ENCODE assay signal across 8 cellular contexts in the genomic region with DNA sequence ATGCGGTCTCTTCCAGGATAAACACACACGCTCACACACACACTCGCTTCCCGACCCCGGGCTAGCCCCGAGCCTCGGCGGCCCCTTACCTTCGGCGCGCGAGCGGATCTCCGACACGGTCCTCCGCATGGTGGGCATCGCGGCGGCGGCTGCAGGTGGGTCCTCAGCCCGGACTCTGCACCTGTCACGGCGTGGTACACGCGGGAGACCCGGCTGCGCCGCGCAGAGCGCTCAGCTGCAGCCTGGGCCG. TPM values are rescaled to one million over a fixed set of nuclear protein-coding genes. Genes with fewer than 3 reads are reported as not detected.
DNase-seq lines count a peak whose midpoint lies in the region; ATAC-seq and FAIRE-seq lines count a peak whose summit lies in the region.

No MANE protein-coding gene starts in this region.

- H3K27me3 Mint-ChIP-seq in activated CD4-positive, alpha-beta T cell treated with anti-CD3 and anti-CD28 coated beads, Interleukin-2, amount 10 ng/mL, durations not matched to agents 24 days and 14 days: no peaks in the 10 kb centered on the region
- peaks cover 2% of the 10 kb centered on the region for H3K27me3 Mint-ChIP-seq in activated naive CD8-positive, alpha-beta T cell treated with anti-CD3 and anti-CD28 coated beads, Interleukin-2, amount 10 ng/mL, durations not matched to agents 7 days and 5 days

- FAIRE-seq in HTR-8/SVneo (lab: Jason Lieb, UNC): no peak

- ATAC-seq in activated naive CD8-positive, alpha-beta T cell treated with anti-CD3 and anti-CD28 coated beads, Interleukin-2, amount 10 ng/mL, durations not matched to agents 7 days and 5 days (ENCODE audit: low read depth): no peak
- ATAC-seq in left lobe of liver (peak; percentile 4), GM19397 (IDR thresholded peaks at IDR 0.05; ENCODE audit: unreplicated experiment) (no peak), HG03159 (IDR thresholded peaks at IDR 0.05; ENCODE audit: unreplicated experiment) (no peak)

- H3K36me3 Mint-ChIP-seq in activated CD4-positive, alpha-beta T cell treated with anti-CD3 and anti-CD28 coated beads, Interleukin-2, amount 10 ng/mL, durations not matched to agents 24 days and 14 days (ENCODE audit: low read depth): peaks cover 22% of the 10 kb centered on the region
- peaks cover 22% of the 10 kb centered on the region for H3K36me3 Mint-ChIP-seq in activated naive CD8-positive, alpha-beta T cell treated with anti-CD3 and anti-CD28 coated beads, Interleukin-2, amount 10 ng/mL, durations not matched to agents 7 days and 5 days

- no peak for DNase-seq in activated CD4-positive, alpha-beta T cell treated with anti-CD3 and anti-CD28 coated beads, Interleukin-2, amount 10 ng/mL, durations not matched to agents 24 days and 14 days
- no peak for DNase-seq in activated CD4-positive, alpha-beta T cell treated with anti-CD3 and anti-CD28 coated beads, Interleukin-2, amount 50 U/mL, for 1 hour
- no peak for DNase-seq in activated naive CD8-positive, alpha-beta T cell treated with anti-CD3 and anti-CD28 coated beads, Interleukin-2, amount 10 ng/mL, durations not matched to agents 7 days and 5 days
- no peak for DNase-seq in left lobe of liver (ENCODE audit: low spot score)
- no peak for DNase-seq in HTR-8/SVneo (ENCODE audit: insufficient read length, low spot score)

- peaks cover 15% of the 10 kb centered on the region for H3K9me3 Mint-ChIP-seq in activated CD4-positive, alpha-beta T cell treated with anti-CD3 and anti-CD28 coated beads, Interleukin-2, amount 10 ng/mL, durations not matched to agents 24 days and 14 days
- H3K9me3 Mint-ChIP-seq in activated naive CD8-positive, alpha-beta T cell treated with anti-CD3 and anti-CD28 coated beads, Interleukin-2, amount 10 ng/mL, durations not matched to agents 7 days and 5 days: peaks cover 9% of the 10 kb centered on the region

- peak overlapping the region; percentile 93 for H3K27ac ChIP-seq in temporal lobe (ENCODE audit: low read depth, low read length)

- H3K27ac Mint-ChIP-seq in activated CD4-positive, alpha-beta T cell treated with anti-CD3 and anti-CD28 coated beads, Interleukin-2, amount 10 ng/mL, durations not matched to agents 24 days and 14 days: peak overlapping the region; percentile 96
- H3K27ac Mint-ChIP-seq in activated naive CD8-positive, alpha-beta T cell treated with anti-CD3 and anti-CD28 coated beads, Interleukin-2, amount 10 ng/mL, durations not matched to agents 7 days and 5 days: peak overlapping the region; percentile 95

- intact Hi-C loops in activated CD4-positive, alpha-beta T cell treated with anti-CD3 and anti-CD28 coated beads, Interleukin-2, amount 10 ng/mL, durations not matched to agents 24 days and 14 days (cut with micrococcal nuclease): loop anchor here (10.0 kb wide), 1 partner anchor 262 kb away; the partner anchor contains the start of gene SHISA3

- peaks cover 45% of the 10 kb centered on the region for H3K4me1 Mint-ChIP-seq in activated CD4-positive, alpha-beta T cell treated with anti-CD3 and anti-CD28 coated beads, Interleukin-2, amount 10 ng/mL, durations not matched to agents 24 days and 14 days
- H3K4me1 Mint-ChIP-seq in activated naive CD8-positive, alpha-beta T cell treated with anti-CD3 and anti-CD28 coated beads, Interleukin-2, amount 10 ng/mL, durations not matched to agents 7 days and 5 days: peaks cover 35% of the 10 kb centered on the region

- peak overlapping the region; percentile 97 for H3K4me3 Mint-ChIP-seq in activated CD4-positive, alpha-beta T cell treated with anti-CD3 and anti-CD28 coated beads, Interleukin-2, amount 10 ng/mL, durations not matched to agents 24 days and 14 days
- peak overlapping the region; percentile 92 for H3K4me3 Mint-ChIP-seq in activated naive CD8-positive, alpha-beta T cell treated with anti-CD3 and anti-CD28 coated beads, Interleukin-2, amount 10 ng/mL, durations not matched to agents 7 days and 5 days

- POLR2A ChIA-PET in activated naive CD8-positive, alpha-beta T cell treated with anti-CD3 and anti-CD28 coated beads, Interleukin-2, amount 10 ng/mL, durations not matched to agents 7 days and 5 days (lab: Charles Lee): interaction anchor here (0.6 to 4.3 kb wide), 22 partner anchors 9 to 666 kb away, joined by 3 to 112 read pairs (median 4); partner anchors contain the start of gene SLC30A9

RNA-seq across cellular contexts. Expression of gene ATP8A1, which starts 0.2 kb away (rescaled TPM):
- total RNA-seq in activated CD4-positive, alpha-beta T cell treated with anti-CD3 and anti-CD28 coated beads, Interleukin-2, amount 10 ng/mL, durations not matched to agents 24 days and 14 days: 21.8 and 24.3 TPM in 2 replicates
- total RNA-seq in activated naive CD8-positive, alpha-beta T cell treated with anti-CD3 and anti-CD28 coated beads, Interleukin-2, amount 10 ng/mL, durations not matched to agents 7 days and 5 days: 10 to 100 TPM; 55.3 to 56.3 TPM
- total RNA-seq in left lobe of liver (1.0 TPM), temporal lobe (151 TPM)

Comparison
In these comparisons a context has a peak if more than half of its experiments do, and no peak if none do; other contexts are left out.
1. RNA of gene ATP8A1, which starts 0.2 kb away (total RNA-seq): 151 TPM in temporal lobe (single experiment), 55.3 to 56.3 TPM in activated naive CD8-positive, alpha-beta T cell treated with anti-CD3 and anti-CD28 coated beads, Interleukin-2, amount 10 ng/mL, durations not matched to agents 7 days and 5 days and 21.8 to 24.3 TPM in activated CD4-positive, alpha-beta T cell treated with anti-CD3 and anti-CD28 coated beads, Interleukin-2, amount 10 ng/mL, durations not matched to agents 24 days and 14 days; 1.0 TPM in left lobe of liver (single experiment); every median in the first group is over 10 times any median in the second.